15 cellular contexts compared by ENCODE assay signal in genomic region chr4:182018691-182019090, GRCh38.
DNase-seq lines count a peak whose midpoint lies in the region; ATAC-seq and TF ChIP-seq lines count a peak whose summit lies in the region.
"Had no signal": no experiment of that assay in that cellular context is flagged by ENCODE, and none has a peak within 500 bp of the region (broad histone marks: within the 10 kb centered on the region; RNA-seq: fewer than 3 reads in every experiment).

No MANE protein-coding gene starts in this region.

- H3K27me3 Mint-ChIP-seq in activated CD4-positive, alpha-beta memory T cell treated with anti-CD3 and anti-CD28 coated beads, Interleukin-2, amount 10 ng/mL, durations not matched to agents 7 days and 5 days = no peaks in the 10 kb centered on the region

- BruUV-seq in OCI-LY7 (replicated peaks; lab: Mats Ljungman, UMichigan) = no TSS peak

- CTCF ChIA-PET in OCI-LY7 (lab: Charles Lee; ENCODE audit: unreplicated experiment) = no interaction called here
- CTCF ChIA-PET in activated CD4-positive, alpha-beta memory T cell treated with anti-CD3 and anti-CD28 coated beads, Interleukin-2, amount 10 ng/mL, durations not matched to agents 7 days and 5 days (lab: Charles Lee) = no interaction called here

- no peaks in the 10 kb centered on the region for H3K9me3 ChIP-seq in OCI-LY7 (ENCODE audit: low read length)
- H3K9me3 ChIP-seq: mucosa of descending colon, prostate gland, SK-N-SH had no signal

- H3K36me3 ChIP-seq in OCI-LY7 (ENCODE audit: insufficient read depth, low read length) = no peaks in the 10 kb centered on the region
- H3K36me3 ChIP-seq: prostate gland had no signal

- intact Hi-C loops in OCI-LY7 (cut with micrococcal nuclease; ENCODE audit: unreplicated experiment) = no loop called here

- no peak for TF ChIP-seq CTCF in OCI-LY7 (conservative IDR thresholded peaks at IDR 0.05; ENCODE audit: low read length)
- no peak for TF ChIP-seq CTCF in GM20000 (IDR thresholded peaks at IDR 0.05; ENCODE audit: extremely low read depth, missing control alignments)

- H2AFZ ChIP-seq in OCI-LY7 (ENCODE audit: low read length) = no peak overlapping the region

- no peak overlapping the region for H3K4me3 Mint-ChIP-seq in activated CD4-positive, alpha-beta memory T cell treated with anti-CD3 and anti-CD28 coated beads, Interleukin-2, amount 10 ng/mL, durations not matched to agents 7 days and 5 days
- H3K4me3 Mint-ChIP-seq: WTC11 had no signal

- peaks cover 5% of the 10 kb centered on the region for H3K9me3 Mint-ChIP-seq in activated CD4-positive, alpha-beta memory T cell treated with anti-CD3 and anti-CD28 coated beads, Interleukin-2, amount 10 ng/mL, durations not matched to agents 7 days and 5 days

- no peaks in the 10 kb centered on the region for H3K36me3 Mint-ChIP-seq in activated CD4-positive, alpha-beta memory T cell treated with anti-CD3 and anti-CD28 coated beads, Interleukin-2, amount 10 ng/mL, durations not matched to agents 7 days and 5 days (ENCODE audit: low read depth)
- H3K36me3 Mint-ChIP-seq: WTC11 had no signal

- H4K20me1 ChIP-seq in OCI-LY7 (ENCODE audit: insufficient read depth, low read length) = no peaks in the 10 kb centered on the region

- no peaks in the 10 kb centered on the region for H3K4me1 ChIP-seq in OCI-LY7 (ENCODE audit: insufficient read depth, low read length, poor library complexity, severe bottlenecking)
- H3K4me1 ChIP-seq: prostate gland had no signal

- no peaks in the 10 kb centered on the region for H3K4me1 Mint-ChIP-seq in activated CD4-positive, alpha-beta memory T cell treated with anti-CD3 and anti-CD28 coated beads, Interleukin-2, amount 10 ng/mL, durations not matched to agents 7 days and 5 days

- ATAC-seq in GM19324 (IDR thresholded peaks at IDR 0.05; ENCODE audit: low FRiP score, unreplicated experiment) (peak; percentile 40), HG02610 (IDR thresholded peaks at IDR 0.05; ENCODE audit: unreplicated experiment) (peak; percentile 42), HG03175 (IDR thresholded peaks at IDR 0.05; ENCODE audit: unreplicated experiment) (peak; percentile 43)
- ATAC-seq: mucosa of descending colon, WTC11 had no signal

- H3K27ac ChIP-seq in OCI-LY7 (ENCODE audit: low read depth, low read length, poor library complexity, severe bottlenecking) = no peak overlapping the region
- H3K27ac ChIP-seq: prostate gland had no signal

- H3K79me2 ChIP-seq in OCI-LY7 (ENCODE audit: insufficient read depth, low read depth, low read length) = no peaks in the 10 kb centered on the region

- H3K27ac Mint-ChIP-seq in activated CD4-positive, alpha-beta memory T cell treated with anti-CD3 and anti-CD28 coated beads, Interleukin-2, amount 10 ng/mL, durations not matched to agents 7 days and 5 days = no peak overlapping the region
- H3K27ac Mint-ChIP-seq: WTC11 had no signal

- no peak for DNase-seq in OCI-LY7 (ENCODE audit: low spot score)
- no peak for DNase-seq in activated naive CD4-positive, alpha-beta T cell treated with Interleukin-2 at 50 U/mL for 16 hours
- DNase-seq in activated CD4-positive, alpha-beta memory T cell treated with anti-CD3 and anti-CD28 coated beads, Interleukin-2, amount 10 ng/mL, durations not matched to agents 7 days and 5 days = no peak
- DNase-seq in GM20000 (ENCODE audit: low spot score) = no peak
- DNase-seq: activated T-cell treated with anti-CD3 and anti-CD28 coated beads, Interleukin-2, amount 50 U/mL, for 1 hour; KBM-7; mucosa of descending colon; NCI-H2081; SK-N-SH; stimulated activated CD4-positive, alpha-beta T cell treated with anti-CD3 and anti-CD28 coated beads, Interleukin-4, amount 100 ng/mL, for 24 hours had no signal

- H3K9me2 ChIP-seq in OCI-LY7 (ENCODE audit: insufficient read depth, low read length) = no peaks in the 10 kb centered on the region
- H3K9me2 ChIP-seq: SK-N-SH had no signal

- H3K4me2 ChIP-seq in OCI-LY7 (ENCODE audit: low read length) = no peak overlapping the region
- H3K4me2 ChIP-seq: SK-N-SH had no signal

- H3K4me3 ChIP-seq in OCI-LY7 (ENCODE audit: low read depth, low read length, poor library complexity, severe bottlenecking) = no peak overlapping the region
- H3K4me3 ChIP-seq: mucosa of descending colon, prostate gland had no signal

- POLR2A ChIA-PET in OCI-LY7 (lab: Charles Lee) = no interaction called here
- POLR2A ChIA-PET in activated CD4-positive, alpha-beta memory T cell treated with anti-CD3 and anti-CD28 coated beads, Interleukin-2, amount 10 ng/mL, durations not matched to agents 7 days and 5 days (lab: Charles Lee) = no interaction called here
